Comparison of ENCODE assay signal across 14 cellular contexts in genomic region chr4:105273230-105273629, GRCh38.
DNase-seq lines count a peak whose midpoint lies in the region; ATAC-seq and TF ChIP-seq lines count a peak whose summit lies in the region.
"Had no signal": no experiment of that assay in that cellular context is flagged by ENCODE, and none has a peak within 500 bp of the region (broad histone marks: within the 10 kb centered on the region; RNA-seq: fewer than 3 reads in every experiment).

No MANE protein-coding gene starts in this region.

- no peaks in the 10 kb centered on the region for H3K27me3 ChIP-seq in CD8-positive, alpha-beta T cell (ENCODE audit: insufficient read depth, low read length)
- H3K27me3 ChIP-seq: BLaER1, Peyer's patch had no signal

- CTCF ChIA-PET in activated CD8-positive, alpha-beta memory T cell treated with anti-CD3 and anti-CD28 coated beads, Interleukin-2, amount 10 ng/mL, durations not matched to agents 7 days and 5 days (lab: Charles Lee), result no interaction called here
- CTCF ChIA-PET in CD8-positive, alpha-beta T cell (lab: Charles Lee), result no interaction called here

- TF ChIP-seq CTCF in CD8-positive, alpha-beta T cell (IDR thresholded peaks at IDR 0.05), result no peak

- peaks cover 74% of the 10 kb centered on the region for H3K36me3 Mint-ChIP-seq in activated CD8-positive, alpha-beta memory T cell treated with anti-CD3 and anti-CD28 coated beads, Interleukin-2, amount 10 ng/mL, durations not matched to agents 7 days and 5 days
- peaks cover 73% of the 10 kb centered on the region for H3K36me3 Mint-ChIP-seq in CD8-positive, alpha-beta T cell
- H3K36me3 Mint-ChIP-seq in activated naive CD8-positive, alpha-beta T cell treated with anti-CD3 and anti-CD28 coated beads for 36 hours, result peaks cover 70% of the 10 kb centered on the region
- peaks cover 61% of the 10 kb centered on the region for H3K36me3 Mint-ChIP-seq in natural killer cell treated with Interleukin-12 subunit alpha and Interleukin-12 subunit beta and Interleukin-15 and Interleukin-18, amount 100 ng/mL, for 72 hours

- no peaks in the 10 kb centered on the region for H3K9me3 ChIP-seq in CD8-positive, alpha-beta T cell (ENCODE audit: low read length)
- H3K9me3 ChIP-seq: Peyer's patch had no signal

- H3K36me3 ChIP-seq in CD8-positive, alpha-beta T cell (ENCODE audit: insufficient read depth, low read length), result peaks cover 30% of the 10 kb centered on the region

- POLR2A ChIA-PET in CD8-positive, alpha-beta T cell (lab: Charles Lee), result interaction anchor here (1.0 kb wide), 1 partner anchor 9 kb away, joined by 3 read pairs; no protein-coding TSS in a partner anchor

- H3K4me1 ChIP-seq in CD8-positive, alpha-beta T cell (ENCODE audit: insufficient read depth, low read length), result peaks cover 4% of the 10 kb centered on the region
- H3K4me1 ChIP-seq: BLaER1, Peyer's patch had no signal

- no peaks in the 10 kb centered on the region for H3K27me3 Mint-ChIP-seq in activated CD8-positive, alpha-beta memory T cell treated with anti-CD3 and anti-CD28 coated beads, Interleukin-2, amount 10 ng/mL, durations not matched to agents 7 days and 5 days
- no peaks in the 10 kb centered on the region for H3K27me3 Mint-ChIP-seq in CD8-positive, alpha-beta T cell (ENCODE audit: low read depth)
- H3K27me3 Mint-ChIP-seq in activated naive CD8-positive, alpha-beta T cell treated with anti-CD3 and anti-CD28 coated beads for 36 hours, result no peaks in the 10 kb centered on the region
- no peaks in the 10 kb centered on the region for H3K27me3 Mint-ChIP-seq in natural killer cell treated with Interleukin-12 subunit alpha and Interleukin-12 subunit beta and Interleukin-15 and Interleukin-18, amount 100 ng/mL, for 72 hours

- H3K27ac ChIP-seq in CD8-positive, alpha-beta T cell (ENCODE audit: low read depth, low read length), result no peak overlapping the region
- H3K27ac ChIP-seq: BLaER1, Peyer's patch had no signal

- no peak overlapping the region for H3K4me3 Mint-ChIP-seq in activated CD8-positive, alpha-beta memory T cell treated with anti-CD3 and anti-CD28 coated beads, Interleukin-2, amount 10 ng/mL, durations not matched to agents 7 days and 5 days
- no peak overlapping the region for H3K4me3 Mint-ChIP-seq in CD8-positive, alpha-beta T cell
- no peak overlapping the region for H3K4me3 Mint-ChIP-seq in activated naive CD8-positive, alpha-beta T cell treated with anti-CD3 and anti-CD28 coated beads for 36 hours
- peak overlapping the region; percentile 31 for H3K4me3 Mint-ChIP-seq in natural killer cell treated with Interleukin-12 subunit alpha and Interleukin-12 subunit beta and Interleukin-15 and Interleukin-18, amount 100 ng/mL, for 72 hours

- no peak overlapping the region for H3K4me3 ChIP-seq in CD8-positive, alpha-beta T cell (ENCODE audit: low read depth, low read length)
- H3K4me3 ChIP-seq: BLaER1, Peyer's patch had no signal

- DNase-seq in activated CD8-positive, alpha-beta memory T cell treated with anti-CD3 and anti-CD28 coated beads, Interleukin-2, amount 10 ng/mL, durations not matched to agents 7 days and 5 days, result no peak
- DNase-seq in activated CD8-positive, alpha-beta memory T cell treated with anti-CD3 and anti-CD28 coated beads, Interleukin-2, amount 50 U/mL, for 4 hours, result no peak
- no peak for DNase-seq in CD8-positive, alpha-beta T cell
- DNase-seq in activated naive CD8-positive, alpha-beta T cell treated with anti-CD3 and anti-CD28 coated beads for 36 hours, result no peak
- DNase-seq in natural killer cell treated with Interleukin-12 subunit alpha and Interleukin-12 subunit beta and Interleukin-15 and Interleukin-18, amount 100 ng/mL, for 72 hours (ENCODE audit: low spot score), result no peak
- no peak for DNase-seq in HCEC 1CT
- DNase-seq: DMS79 treated with DMSO at 0.1 percent for 48 hours, KG1, NCI-H1105 treated with DMSO at 0.1 percent for 48 hours, NCI-H1694 treated with DMSO at 0.1 percent for 48 hours, Peyer's patch had no signal

- peaks cover 3% of the 10 kb centered on the region for H3K9me3 Mint-ChIP-seq in activated CD8-positive, alpha-beta memory T cell treated with anti-CD3 and anti-CD28 coated beads, Interleukin-2, amount 10 ng/mL, durations not matched to agents 7 days and 5 days (ENCODE audit: low read depth)
- no peaks in the 10 kb centered on the region for H3K9me3 Mint-ChIP-seq in CD8-positive, alpha-beta T cell
- peaks cover 4% of the 10 kb centered on the region for H3K9me3 Mint-ChIP-seq in activated naive CD8-positive, alpha-beta T cell treated with anti-CD3 and anti-CD28 coated beads for 36 hours
- H3K9me3 Mint-ChIP-seq in natural killer cell treated with Interleukin-12 subunit alpha and Interleukin-12 subunit beta and Interleukin-15 and Interleukin-18, amount 100 ng/mL, for 72 hours, result peaks cover 6% of the 10 kb centered on the region

- peak overlapping the region; percentile 56 for H3K27ac Mint-ChIP-seq in activated CD8-positive, alpha-beta memory T cell treated with anti-CD3 and anti-CD28 coated beads, Interleukin-2, amount 10 ng/mL, durations not matched to agents 7 days and 5 days
- peak overlapping the region; percentile 68 for H3K27ac Mint-ChIP-seq in CD8-positive, alpha-beta T cell
- H3K27ac Mint-ChIP-seq in activated naive CD8-positive, alpha-beta T cell treated with anti-CD3 and anti-CD28 coated beads for 36 hours, result peak overlapping the region; percentile 57
- H3K27ac Mint-ChIP-seq in natural killer cell treated with Interleukin-12 subunit alpha and Interleukin-12 subunit beta and Interleukin-15 and Interleukin-18, amount 100 ng/mL, for 72 hours, result peak overlapping the region; percentile 77 to 81

- H3K4me1 Mint-ChIP-seq in activated CD8-positive, alpha-beta memory T cell treated with anti-CD3 and anti-CD28 coated beads, Interleukin-2, amount 10 ng/mL, durations not matched to agents 7 days and 5 days, result peaks cover 15% of the 10 kb centered on the region
- H3K4me1 Mint-ChIP-seq in CD8-positive, alpha-beta T cell (ENCODE audit: low read depth), result peaks cover 20% of the 10 kb centered on the region
- H3K4me1 Mint-ChIP-seq in activated naive CD8-positive, alpha-beta T cell treated with anti-CD3 and anti-CD28 coated beads for 36 hours, result peaks cover 41% of the 10 kb centered on the region
- H3K4me1 Mint-ChIP-seq in natural killer cell treated with Interleukin-12 subunit alpha and Interleukin-12 subunit beta and Interleukin-15 and Interleukin-18, amount 100 ng/mL, for 72 hours (ENCODE audit: low read depth in 2 of 2), result peaks cover 53 to 65% of the 10 kb centered on the region in 2 donors

- intact Hi-C loops in CD8-positive, alpha-beta T cell (cut with DNase I, micrococcal nuclease), result no loop called here

- ATAC-seq in activated CD8-positive, alpha-beta memory T cell treated with anti-CD3 and anti-CD28 coated beads, Interleukin-2, amount 10 ng/mL, durations not matched to agents 7 days and 5 days, result no peak
- ATAC-seq in CD8-positive, alpha-beta T cell, result no peak
- no peak for ATAC-seq in natural killer cell treated with Interleukin-12 subunit alpha and Interleukin-12 subunit beta and Interleukin-15 and Interleukin-18, amount 100 ng/mL, for 72 hours
- no peak for ATAC-seq in GM19395 (IDR thresholded peaks at IDR 0.05; ENCODE audit: unreplicated experiment)
- ATAC-seq: HepG2 had no signal
